ENCODE assay signal across 1 cellular context in the genomic region with DNA sequence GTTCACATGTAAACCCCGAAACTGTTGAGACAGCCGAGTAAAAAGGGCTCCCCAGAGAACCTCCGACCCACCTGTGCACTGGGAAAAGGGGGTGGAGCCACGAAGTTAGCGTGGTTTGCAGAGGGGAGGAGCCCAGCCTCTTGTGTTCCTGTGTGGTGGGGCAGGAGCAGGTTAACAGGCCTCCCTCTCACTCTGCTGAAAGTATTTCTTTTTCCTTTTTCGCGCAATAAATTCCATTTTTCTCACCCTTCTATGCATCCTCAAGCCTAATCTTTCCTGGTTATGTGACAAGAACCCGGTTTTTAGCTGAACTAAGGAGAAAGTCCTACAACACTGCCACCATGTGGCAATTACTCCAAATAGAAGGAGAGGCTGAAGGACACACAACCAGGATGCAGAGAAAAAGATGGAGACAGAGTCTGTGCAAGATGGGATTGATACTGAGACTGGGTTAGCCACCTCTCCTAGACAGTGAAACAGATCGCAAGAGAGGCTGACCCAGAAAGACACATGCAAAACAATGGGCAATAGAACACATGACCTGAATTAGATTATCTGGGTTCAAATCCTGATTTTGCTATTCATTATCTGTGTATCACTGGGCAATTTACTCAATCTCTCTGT.
A peak's percentile ranks its signal among the peaks of the same experiment; 100 is the strongest.
TF ChIP-seq lines count a peak whose summit lies in the region.

No MANE protein-coding gene starts in this region.

TF ChIP-seq in HepG2, 621 proteins besides CTCF, POLR2A, EP300 and RAD21 (continued from another document and continues in another):
- TF ChIP-seq HHEX (CRISPR knock-in tag; IDR thresholded peaks at IDR 0.05) (no peak), ZNF205 (CRISPR knock-in tag; IDR thresholded peaks at IDR 0.05) (no peak), YEATS2 (CRISPR knock-in tag; IDR thresholded peaks at IDR 0.05; ENCODE audit: borderline replicate concordance) (no peak), TGIF2 (CRISPR knock-in tag; IDR thresholded peaks at IDR 0.05) (no peak), ZIK1 (CRISPR knock-in tag; IDR thresholded peaks at IDR 0.05; ENCODE audit: borderline replicate concordance, low read depth) (no peak), RNF2 (conservative IDR thresholded peaks at IDR 0.05; ENCODE audit: low read depth) (0 out of 2 replicates have a peak, but pooled peaks have one; percentile 58), HNRNPH1 (optimal IDR thresholded peaks at IDR 0.05; ENCODE audit: low read depth, low read length) (no peak), KLF16 (CRISPR knock-in tag; IDR thresholded peaks at IDR 0.05) (no peak), DR1 (CRISPR knock-in tag; IDR thresholded peaks at IDR 0.05) (no peak), SMYD3 (CRISPR knock-in tag; IDR thresholded peaks at IDR 0.05) (no peak), ZNF567 (CRISPR knock-in tag; IDR thresholded peaks at IDR 0.05; ENCODE audit: borderline replicate concordance) (0 out of 2 replicates have a peak, but pooled peaks have one; percentile 50), HMG20A (CRISPR knock-in tag; IDR thresholded peaks at IDR 0.05; ENCODE audit: borderline replicate concordance) (0 out of 2 replicates have a peak, but pooled peaks have one; percentile 20), ZNF446 (CRISPR knock-in tag; IDR thresholded peaks at IDR 0.05) (no peak), ZSCAN25 (CRISPR knock-in tag; IDR thresholded peaks at IDR 0.05) (no peak), TMF1 (CRISPR knock-in tag; IDR thresholded peaks at IDR 0.05; ENCODE audit: low read depth) (no peak), CBX5 (CRISPR knock-in tag; IDR thresholded peaks at IDR 0.05; ENCODE audit: borderline replicate concordance) (no peak), ZNF746 (CRISPR knock-in tag; IDR thresholded peaks at IDR 0.05) (no peak), ZNF772 (CRISPR knock-in tag; IDR thresholded peaks at IDR 0.05) (0 out of 2 replicates have a peak, but pooled peaks have one; percentile 32), SATB2 (CRISPR knock-in tag; IDR thresholded peaks at IDR 0.05) (no peak), NPAS2 (CRISPR knock-in tag; IDR thresholded peaks at IDR 0.05; ENCODE audit: borderline replicate concordance) (no peak), HNRNPL (IDR thresholded peaks at IDR 0.05; ENCODE audit: low read depth, low read length) (no peak), HNRNPUL1 (IDR thresholded peaks at IDR 0.05; ENCODE audit: low read depth, low read length) (no peak), REL (CRISPR knock-in tag; conservative IDR thresholded peaks at IDR 0.05) (no peak), TBX3 (IDR thresholded peaks at IDR 0.05; ENCODE audit: borderline replicate concordance) (no peak), HMG20B (CRISPR knock-in tag; conservative IDR thresholded peaks at IDR 0.05) (no peak), XRCC5 (optimal IDR thresholded peaks at IDR 0.05; ENCODE audit: low read length) (peak; percentile 51), PRPF4 (IDR thresholded peaks at IDR 0.05; ENCODE audit: low read depth, low read length, poor library complexity, severe bottlenecking) (no peak), ZFP82 (CRISPR knock-in tag; IDR thresholded peaks at IDR 0.05; ENCODE audit: borderline replicate concordance) (0 out of 2 replicates have a peak, but pooled peaks have one; percentile 30), FOXK1 (CRISPR knock-in tag; IDR thresholded peaks at IDR 0.05; ENCODE audit: borderline replicate concordance, low read depth) (peak; percentile 45; the same call in 1 of the 2 replicates), ISL2 (CRISPR knock-in tag; IDR thresholded peaks at IDR 0.05) (peak; percentile 46; the same call in 1 of the 2 replicates), ZNF232 (CRISPR knock-in tag; IDR thresholded peaks at IDR 0.05; ENCODE audit: borderline replicate concordance) (no peak), ZNF557 (CRISPR knock-in tag; IDR thresholded peaks at IDR 0.05) (no peak), ISX (CRISPR knock-in tag; conservative IDR thresholded peaks at IDR 0.05) (no peak), NFRKB (IDR thresholded peaks at IDR 0.05) (no peak), ZNF101 (CRISPR knock-in tag; IDR thresholded peaks at IDR 0.05; ENCODE audit: borderline replicate concordance, low read depth) (no peak), SCMH1 (CRISPR knock-in tag; IDR thresholded peaks at IDR 0.05; ENCODE audit: borderline replicate concordance) (no peak)
- TF ChIP-seq, protein P1, sequence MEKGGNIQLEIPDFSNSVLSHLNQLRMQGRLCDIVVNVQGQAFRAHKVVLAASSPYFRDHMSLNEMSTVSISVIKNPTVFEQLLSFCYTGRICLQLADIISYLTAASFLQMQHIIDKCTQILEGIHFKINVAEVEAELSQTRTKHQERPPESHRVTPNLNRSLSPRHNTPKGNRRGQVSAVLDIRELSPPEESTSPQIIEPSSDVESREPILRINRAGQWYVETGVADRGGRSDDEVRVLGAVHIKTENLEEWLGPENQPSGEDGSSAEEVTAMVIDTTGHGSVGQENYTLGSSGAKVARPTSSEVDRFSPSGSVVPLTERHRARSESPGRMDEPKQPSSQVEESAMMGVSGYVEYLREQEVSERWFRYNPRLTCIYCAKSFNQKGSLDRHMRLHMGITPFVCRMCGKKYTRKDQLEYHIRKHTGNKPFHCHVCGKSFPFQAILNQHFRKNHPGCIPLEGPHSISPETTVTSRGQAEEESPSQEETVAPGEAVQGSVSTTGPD (CRISPR knock-in tag; IDR thresholded peaks at IDR 0.05): no peak
- TF ChIP-seq, protein P2, sequence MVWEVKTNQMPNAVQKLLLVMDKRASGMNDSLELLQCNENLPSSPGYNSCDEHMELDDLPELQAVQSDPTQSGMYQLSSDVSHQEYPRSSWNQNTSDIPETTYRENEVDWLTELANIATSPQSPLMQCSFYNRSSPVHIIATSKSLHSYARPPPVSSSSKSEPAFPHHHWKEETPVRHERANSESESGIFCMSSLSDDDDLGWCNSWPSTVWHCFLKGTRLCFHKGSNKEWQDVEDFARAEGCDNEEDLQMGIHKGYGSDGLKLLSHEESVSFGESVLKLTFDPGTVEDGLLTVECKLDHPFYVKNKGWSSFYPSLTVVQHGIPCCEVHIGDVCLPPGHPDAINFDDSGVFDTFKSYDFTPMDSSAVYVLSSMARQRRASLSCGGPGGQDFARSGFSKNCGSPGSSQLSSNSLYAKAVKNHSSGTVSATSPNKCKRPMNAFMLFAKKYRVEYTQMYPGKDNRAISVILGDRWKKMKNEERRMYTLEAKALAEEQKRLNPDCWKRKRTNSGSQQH (CRISPR knock-in tag; IDR thresholded peaks at IDR 0.05; ENCODE audit: low read depth): no peak
- TF ChIP-seq, protein P3, sequence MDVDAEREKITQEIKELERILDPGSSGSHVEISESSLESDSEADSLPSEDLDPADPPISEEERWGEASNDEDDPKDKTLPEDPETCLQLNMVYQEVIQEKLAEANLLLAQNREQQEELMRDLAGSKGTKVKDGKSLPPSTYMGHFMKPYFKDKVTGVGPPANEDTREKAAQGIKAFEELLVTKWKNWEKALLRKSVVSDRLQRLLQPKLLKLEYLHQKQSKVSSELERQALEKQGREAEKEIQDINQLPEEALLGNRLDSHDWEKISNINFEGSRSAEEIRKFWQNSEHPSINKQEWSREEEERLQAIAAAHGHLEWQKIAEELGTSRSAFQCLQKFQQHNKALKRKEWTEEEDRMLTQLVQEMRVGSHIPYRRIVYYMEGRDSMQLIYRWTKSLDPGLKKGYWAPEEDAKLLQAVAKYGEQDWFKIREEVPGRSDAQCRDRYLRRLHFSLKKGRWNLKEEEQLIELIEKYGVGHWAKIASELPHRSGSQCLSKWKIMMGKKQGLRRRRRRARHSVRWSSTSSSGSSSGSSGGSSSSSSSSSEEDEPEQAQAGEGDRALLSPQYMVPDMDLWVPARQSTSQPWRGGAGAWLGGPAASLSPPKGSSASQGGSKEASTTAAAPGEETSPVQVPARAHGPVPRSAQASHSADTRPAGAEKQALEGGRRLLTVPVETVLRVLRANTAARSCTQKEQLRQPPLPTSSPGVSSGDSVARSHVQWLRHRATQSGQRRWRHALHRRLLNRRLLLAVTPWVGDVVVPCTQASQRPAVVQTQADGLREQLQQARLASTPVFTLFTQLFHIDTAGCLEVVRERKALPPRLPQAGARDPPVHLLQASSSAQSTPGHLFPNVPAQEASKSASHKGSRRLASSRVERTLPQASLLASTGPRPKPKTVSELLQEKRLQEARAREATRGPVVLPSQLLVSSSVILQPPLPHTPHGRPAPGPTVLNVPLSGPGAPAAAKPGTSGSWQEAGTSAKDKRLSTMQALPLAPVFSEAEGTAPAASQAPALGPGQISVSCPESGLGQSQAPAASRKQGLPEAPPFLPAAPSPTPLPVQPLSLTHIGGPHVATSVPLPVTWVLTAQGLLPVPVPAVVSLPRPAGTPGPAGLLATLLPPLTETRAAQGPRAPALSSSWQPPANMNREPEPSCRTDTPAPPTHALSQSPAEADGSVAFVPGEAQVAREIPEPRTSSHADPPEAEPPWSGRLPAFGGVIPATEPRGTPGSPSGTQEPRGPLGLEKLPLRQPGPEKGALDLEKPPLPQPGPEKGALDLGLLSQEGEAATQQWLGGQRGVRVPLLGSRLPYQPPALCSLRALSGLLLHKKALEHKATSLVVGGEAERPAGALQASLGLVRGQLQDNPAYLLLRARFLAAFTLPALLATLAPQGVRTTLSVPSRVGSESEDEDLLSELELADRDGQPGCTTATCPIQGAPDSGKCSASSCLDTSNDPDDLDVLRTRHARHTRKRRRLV (CRISPR knock-in tag; IDR thresholded peaks at IDR 0.05): no peak
- TF ChIP-seq, protein P4, sequence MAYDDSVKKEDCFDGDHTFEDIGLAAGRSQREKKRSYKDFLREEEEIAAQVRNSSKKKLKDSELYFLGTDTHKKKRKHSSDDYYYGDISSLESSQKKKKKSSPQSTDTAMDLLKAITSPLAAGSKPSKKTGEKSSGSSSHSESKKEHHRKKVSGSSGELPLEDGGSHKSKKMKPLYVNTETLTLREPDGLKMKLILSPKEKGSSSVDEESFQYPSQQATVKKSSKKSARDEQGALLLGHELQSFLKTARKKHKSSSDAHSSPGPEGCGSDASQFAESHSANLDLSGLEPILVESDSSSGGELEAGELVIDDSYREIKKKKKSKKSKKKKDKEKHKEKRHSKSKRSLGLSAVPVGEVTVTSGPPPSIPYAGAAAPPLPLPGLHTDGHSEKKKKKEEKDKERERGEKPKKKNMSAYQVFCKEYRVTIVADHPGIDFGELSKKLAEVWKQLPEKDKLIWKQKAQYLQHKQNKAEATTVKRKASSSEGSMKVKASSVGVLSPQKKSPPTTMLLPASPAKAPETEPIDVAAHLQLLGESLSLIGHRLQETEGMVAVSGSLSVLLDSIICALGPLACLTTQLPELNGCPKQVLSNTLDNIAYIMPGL (CRISPR knock-in tag; IDR thresholded peaks at IDR 0.05; ENCODE audit: borderline replicate concordance in 1 of 2, low read depth in 1 of 2): peak; percentile 49 to 81; a peak in 2 of 4 replicates
- TF ChIP-seq, protein P5, sequence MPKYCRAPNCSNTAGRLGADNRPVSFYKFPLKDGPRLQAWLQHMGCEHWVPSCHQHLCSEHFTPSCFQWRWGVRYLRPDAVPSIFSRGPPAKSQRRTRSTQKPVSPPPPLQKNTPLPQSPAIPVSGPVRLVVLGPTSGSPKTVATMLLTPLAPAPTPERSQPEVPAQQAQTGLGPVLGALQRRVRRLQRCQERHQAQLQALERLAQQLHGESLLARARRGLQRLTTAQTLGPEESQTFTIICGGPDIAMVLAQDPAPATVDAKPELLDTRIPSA (CRISPR knock-in tag; IDR thresholded peaks at IDR 0.05; ENCODE audit: borderline replicate concordance): no peak
- TF ChIP-seq, protein P6, sequence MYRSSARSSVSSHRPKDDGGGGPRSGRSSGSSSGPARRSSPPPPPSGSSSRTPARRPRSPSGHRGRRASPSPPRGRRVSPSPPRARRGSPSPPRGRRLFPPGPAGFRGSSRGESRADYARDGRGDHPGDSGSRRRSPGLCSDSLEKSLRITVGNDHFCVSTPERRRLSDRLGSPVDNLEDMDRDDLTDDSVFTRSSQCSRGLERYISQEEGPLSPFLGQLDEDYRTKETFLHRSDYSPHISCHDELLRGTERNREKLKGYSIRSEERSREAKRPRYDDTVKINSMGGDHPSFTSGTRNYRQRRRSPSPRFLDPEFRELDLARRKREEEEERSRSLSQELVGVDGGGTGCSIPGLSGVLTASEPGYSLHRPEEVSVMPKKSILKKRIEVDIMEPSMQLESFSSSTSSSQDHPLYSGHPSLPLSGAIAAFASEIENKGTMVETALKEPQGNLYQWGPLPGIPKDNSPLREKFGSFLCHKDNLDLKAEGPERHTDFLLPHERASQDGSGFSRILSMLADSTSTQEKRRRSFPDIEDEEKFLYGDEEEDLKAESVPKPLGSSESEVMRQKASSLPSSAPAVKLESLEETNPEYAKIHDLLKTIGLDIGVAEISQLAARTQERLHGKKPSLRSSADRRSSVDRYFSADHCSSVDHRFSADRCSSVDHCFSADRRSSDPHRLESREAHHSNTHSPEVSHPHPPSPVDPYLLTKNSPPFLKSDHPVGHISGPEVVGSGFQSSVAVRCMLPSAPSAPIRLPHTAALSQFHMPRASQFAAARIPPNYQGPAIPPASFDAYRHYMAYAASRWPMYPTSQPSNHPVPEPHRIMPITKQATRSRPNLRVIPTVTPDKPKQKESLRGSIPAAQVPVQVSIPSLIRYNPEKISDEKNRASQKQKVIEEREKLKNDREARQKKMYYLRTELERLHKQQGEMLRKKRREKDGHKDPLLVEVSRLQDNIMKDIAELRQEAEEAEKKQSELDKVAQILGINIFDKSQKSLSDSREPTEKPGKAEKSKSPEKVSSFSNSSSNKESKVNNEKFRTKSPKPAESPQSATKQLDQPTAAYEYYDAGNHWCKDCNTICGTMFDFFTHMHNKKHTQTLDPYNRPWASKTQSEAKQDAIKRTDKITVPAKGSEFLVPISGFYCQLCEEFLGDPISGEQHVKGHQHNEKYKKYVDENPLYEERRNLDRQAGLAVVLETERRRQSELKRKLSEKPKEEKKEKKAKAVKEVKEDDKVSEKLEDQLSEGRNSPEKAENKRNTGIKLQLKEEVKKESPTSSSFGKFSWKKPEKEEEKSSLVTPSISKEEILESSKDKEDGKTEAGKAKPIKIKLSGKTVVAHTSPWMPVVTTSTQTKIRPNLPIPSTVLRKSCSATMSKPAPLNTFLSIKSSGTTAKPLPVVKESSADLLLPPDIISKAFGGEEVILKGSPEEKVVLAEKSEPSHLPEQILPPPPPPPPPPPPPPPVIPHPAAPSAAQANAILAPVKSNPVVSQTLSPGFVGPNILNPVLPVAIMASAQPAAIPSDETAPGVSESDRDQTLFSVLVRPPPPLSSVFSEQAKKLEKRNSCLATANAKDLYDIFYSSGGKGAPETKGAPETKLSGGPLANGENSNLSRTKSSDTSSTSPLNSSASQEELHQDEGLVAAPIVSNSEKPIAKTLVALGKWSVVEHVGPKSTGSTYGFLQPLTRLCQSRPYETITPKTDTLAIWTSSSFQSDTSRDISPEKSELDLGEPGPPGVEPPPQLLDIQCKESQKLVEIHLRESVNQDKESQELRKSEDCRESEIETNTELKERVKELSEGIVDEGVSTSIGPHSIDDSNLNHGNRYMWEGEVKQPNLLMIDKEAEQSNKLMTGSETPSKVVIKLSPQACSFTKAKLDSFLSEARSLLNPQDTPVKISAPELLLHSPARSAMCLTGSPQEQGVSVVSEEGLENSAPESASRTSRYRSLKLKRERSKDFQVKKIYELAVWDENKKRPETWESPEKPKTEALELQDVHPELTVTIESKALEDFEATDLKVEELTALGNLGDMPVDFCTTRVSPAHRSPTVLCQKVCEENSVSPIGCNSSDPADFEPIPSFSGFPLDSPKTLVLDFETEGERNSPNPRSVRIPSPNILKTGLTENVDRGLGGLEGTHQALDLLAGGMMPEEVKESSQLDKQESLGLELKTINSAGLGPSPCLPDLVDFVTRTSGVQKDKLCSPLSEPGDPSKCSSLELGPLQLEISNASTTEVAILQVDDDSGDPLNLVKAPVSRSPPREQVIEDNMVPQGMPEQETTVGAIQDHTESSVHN (CRISPR knock-in tag; IDR thresholded peaks at IDR 0.05): no peak
- TF ChIP-seq, protein P7, sequence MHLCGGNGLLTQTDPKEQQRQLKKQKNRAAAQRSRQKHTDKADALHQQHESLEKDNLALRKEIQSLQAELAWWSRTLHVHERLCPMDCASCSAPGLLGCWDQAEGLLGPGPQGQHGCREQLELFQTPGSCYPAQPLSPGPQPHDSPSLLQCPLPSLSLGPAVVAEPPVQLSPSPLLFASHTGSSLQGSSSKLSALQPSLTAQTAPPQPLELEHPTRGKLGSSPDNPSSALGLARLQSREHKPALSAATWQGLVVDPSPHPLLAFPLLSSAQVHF (CRISPR knock-in tag; IDR thresholded peaks at IDR 0.05): no peak
